Comparison of ENCODE assay signal across 1 cellular context in the genomic region with DNA sequence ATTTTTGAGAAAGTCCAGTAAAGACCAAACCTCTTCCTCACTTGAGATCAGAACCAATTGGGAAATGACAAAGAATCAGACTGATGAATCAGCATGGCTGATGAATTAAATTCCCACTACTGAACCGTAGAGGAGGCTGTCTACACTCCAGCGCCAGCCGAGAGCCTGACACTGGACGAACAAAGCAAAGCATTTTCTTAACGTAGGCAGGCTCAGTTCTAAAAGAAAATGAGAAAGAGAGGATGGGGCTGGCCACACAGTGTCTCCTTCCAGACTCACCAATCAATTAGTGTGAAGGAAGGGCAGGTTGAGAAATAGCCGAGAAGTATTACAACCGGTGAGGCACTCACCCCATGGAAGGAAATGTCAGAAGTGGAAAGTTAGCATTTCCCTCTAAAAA.
TF ChIP-seq lines count a peak whose summit lies in the region.

No MANE protein-coding gene starts in this region.

TF ChIP-seq in GM23338, 12 proteins besides CTCF, POLR2A, EP300 and RAD21 (continued from another document):
- TF ChIP-seq CREB1 (CRISPR knock-in tag; IDR thresholded peaks at IDR 0.05; ENCODE audit: low read depth), result no peak
